In the genomic region with DNA sequence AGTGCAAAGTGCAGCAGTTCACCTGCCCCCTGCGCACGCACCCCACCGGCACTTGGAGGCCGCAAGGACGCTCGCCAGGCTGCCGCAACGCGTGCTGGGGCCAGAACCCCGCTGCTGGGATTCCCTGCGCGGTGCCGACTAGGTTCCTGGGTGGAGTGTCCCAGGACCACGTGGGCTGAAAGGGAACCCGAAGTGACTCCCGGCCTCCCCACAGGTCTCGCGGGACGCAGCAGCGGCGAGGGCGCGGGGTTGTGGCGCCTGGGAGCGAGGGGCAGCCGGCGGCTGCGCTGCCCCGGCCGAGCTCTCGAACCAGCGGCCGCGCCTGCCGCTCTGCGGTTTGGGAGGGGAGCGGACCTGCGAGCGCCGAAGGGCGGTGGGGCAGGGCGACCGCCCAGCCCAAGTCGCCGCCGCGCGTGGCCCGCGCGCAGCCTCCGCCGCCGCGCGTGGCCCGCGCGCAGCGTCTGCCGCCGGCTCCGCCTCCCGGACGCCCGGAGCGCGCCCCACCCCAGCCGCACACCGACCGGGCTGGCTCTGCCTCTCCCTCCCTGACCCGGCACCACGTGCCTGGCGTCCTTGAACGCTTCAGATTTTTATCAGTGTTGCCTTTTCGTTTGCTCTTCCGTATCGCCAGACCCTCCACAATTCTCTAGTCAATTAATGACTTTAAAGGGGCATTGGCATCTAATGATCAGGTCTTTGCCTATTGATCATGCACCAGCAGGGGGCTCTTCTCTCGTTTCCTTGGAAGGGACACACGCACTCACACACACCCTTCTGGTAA, we compare ENCODE assay signal across 8 cellular contexts. TPM values are rescaled to one million over a fixed set of nuclear protein-coding genes. Genes with fewer than 3 reads are reported as not detected.
DNase-seq lines count a peak whose midpoint lies in the region; ATAC-seq and TF ChIP-seq lines count a peak whose summit lies in the region.

A gene (minus strand): TSS at position 475 of the 781 bp plus-strand sequence. CDS start 2,230 bp downstream, outside the sequence.

- H3K36me3 ChIP-seq in DND-41 (ENCODE audit: insufficient read depth, low read length) = no peaks in the 10 kb centered on the region
- H3K36me3 ChIP-seq in suprapubic skin = no peaks in the 10 kb centered on the region

- no peak within 1 kb of the TSS for H3K9ac ChIP-seq in DND-41 (ENCODE audit: low read depth, low read length)

- no peak within 1 kb of the TSS for H3K27ac ChIP-seq in DND-41 (ENCODE audit: low read length)
- H3K27ac ChIP-seq in foreskin keratinocyte = no peak within 1 kb of the TSS
- H3K27ac ChIP-seq in suprapubic skin = peak within 1 kb of the TSS; percentile 55

- H3K27me3 ChIP-seq in DND-41 (ENCODE audit: insufficient read depth, low read length, poor library complexity) = peaks cover 10% of the 10 kb centered on the region
- H3K27me3 ChIP-seq in foreskin keratinocyte = peaks cover 8% of the 10 kb centered on the region
- H3K27me3 ChIP-seq in suprapubic skin = no peaks in the 10 kb centered on the region

- H3K4me1 ChIP-seq in DND-41 (ENCODE audit: insufficient read depth, low read length) = no peaks in the 10 kb centered on the region
- peaks cover 4% of the 10 kb centered on the region for H3K4me1 ChIP-seq in foreskin keratinocyte
- peaks cover 11% of the 10 kb centered on the region for H3K4me1 ChIP-seq in suprapubic skin

- H3K4me2 ChIP-seq in DND-41 (ENCODE audit: insufficient read depth, low read length) = no peak within 1 kb of the TSS

- no peaks in the 10 kb centered on the region for H3K79me2 ChIP-seq in DND-41 (ENCODE audit: insufficient read depth, low read length)

- TF ChIP-seq EP300 in suprapubic skin (IDR thresholded peaks at IDR 0.05) = no peak

- TF ChIP-seq CTCF in DND-41 (IDR thresholded peaks at IDR 0.05; ENCODE audit: borderline replicate concordance, extremely low read depth, low read length, poor library complexity, severe bottlenecking) (peak; percentile 22), foreskin keratinocyte (conservative IDR thresholded peaks at IDR 0.05) (peak; percentile 62), suprapubic skin (IDR thresholded peaks at IDR 0.05) (peak in 1 of 2 donors; percentile 12)

- ATAC-seq in DND-41 (ENCODE audit: insufficient read depth, low read depth) (no peak), GM21447 (IDR thresholded peaks at IDR 0.05; ENCODE audit: unreplicated experiment) (peak; percentile 89), foreskin keratinocyte (peak; percentile 98)

- no peak within 1 kb of the TSS for H2AFZ ChIP-seq in DND-41 (ENCODE audit: low read depth, low read length)

- WGBS in suprapubic skin = 0% methylated on average over 36 of the region's 80 CpGs

- peak in 1 of 2 donors; percentile 47 for TF ChIP-seq POLR2A in suprapubic skin (IDR thresholded peaks at IDR 0.05)

- H4K20me1 ChIP-seq in DND-41 (ENCODE audit: insufficient read depth, low read length) = no peaks in the 10 kb centered on the region

- no peak for DNase-seq in DND-41
- peak in 73 of 76 experiments; percentile 1 to 75 (median 52) for DNase-seq in HUDEP-2 (lab: John Stamatoyannopoulos, UW; ENCODE audit: unreplicated experiment in 76 of 76)
- peak; percentile 72 for DNase-seq in RPMI7951 (ENCODE audit: low read depth)
- DNase-seq in activated T-helper 9 cell treated with anti-CD3 and anti-CD28 coated beads, Interleukin-2, amount 50 U/mL, for 16 hours (ENCODE audit: low read depth) = peak; percentile 57
- peak in 1 of 2 donors; percentile 42 for DNase-seq in foreskin keratinocyte
- DNase-seq in nucleus accumbens (lab: John Stamatoyannopoulos, UW) = peak in 55 of 56 donors; percentile 27 to 88 (median 78)
- DNase-seq in suprapubic skin (ENCODE audit: low spot score in 2 of 2) = peak; percentile 78 to 81

- H3K9me3 ChIP-seq in DND-41 (ENCODE audit: insufficient read depth, low read length, severe bottlenecking) (no peaks in the 10 kb centered on the region), suprapubic skin (no peaks in the 10 kb centered on the region)

- no peak within 1 kb of the TSS for H3K4me3 ChIP-seq in DND-41 (ENCODE audit: low read depth in 1 of 2, low read length in 2 of 2)
- peak within 1 kb of the TSS; percentile 49 for H3K4me3 ChIP-seq in suprapubic skin

RNA-seq across cellular contexts. Expression of the gene that starts here (rescaled TPM):
- total RNA-seq in RPMI7951 (2014; rRNA removed; shearing (Covaris generic)) = 3.0 and 3.1 TPM in 2 replicates
- total RNA-seq in foreskin keratinocyte = 1.1 and 1.4 TPM in 2 replicates
- polyA plus RNA-seq in foreskin keratinocyte = 0.85 and 0.87 TPM in 2 replicates
- total RNA-seq in suprapubic skin = 1 to 10 TPM; 2.8 to 7.3 (median 5.5) TPM
